In genomic region chr12:66236969-66237368, GRCh38 we compare ENCODE assay signal across 21 cellular contexts. TPM values are rescaled to one million over a fixed set of nuclear protein-coding genes. Genes with fewer than 3 reads are reported as not detected.
DNase-seq lines count a peak whose midpoint lies in the region; TF ChIP-seq lines count a peak whose summit lies in the region.
"Had no signal": no experiment of that assay in that cellular context is flagged by ENCODE, and none has a peak within 500 bp of the region (broad histone marks: within the 10 kb centered on the region; RNA-seq: fewer than 3 reads in every experiment).

No MANE protein-coding gene starts in this region.

- DNase-seq in CD4-positive, alpha-beta memory T cell, result no peak
- DNase-seq in HL-60 (ENCODE audit: low read depth in 1 of 2, low spot score in 1 of 2) (peak; percentile 57 to 87), AG08396 (ENCODE audit: low spot score) (no peak), OCI-M2 (lab: John Stamatoyannopoulos, UW; ENCODE audit: unreplicated experiment) (no peak), H9 (no peak), NCI-H1930 (lab: John Stamatoyannopoulos, UW) (no peak)
- no peak for DNase-seq in activated T-helper 1 cell treated with anti-CD3 and anti-CD28 coated beads, Interleukin-12 subunit alpha, Interleukin-12 subunit beta, Interleukin-2, Interleukin-4 antibody, amounts not matched to agents 30 ng/mL and 10 ng/mL and 1 ng/mL, durations not matched to agents 14 hours and 24 hours and 36 hours (ENCODE audit: low spot score)
- DNase-seq: activated CD4-positive, alpha-beta T cell treated with anti-CD3 and anti-CD28 coated beads for 4 hours; activated CD8-positive, alpha-beta memory T cell treated with anti-CD3 and anti-CD28 coated beads, Interleukin-2, amount 50 U/mL, for 4 hours; activated naive CD4-positive, alpha-beta T cell; foreskin melanocyte; HCEC 1CT; left cardiac atrium; NCI-H446 treated with DMSO at 0.1 percent for 48 hours; pancreas; SHP77 treated with DMSO at 0.1 percent for 48 hours; stimulated activated CD4-positive, alpha-beta T cell treated with anti-CD3 and anti-CD28 coated beads, Interleukin-4, amount 100 ng/mL, for 4 hours; stimulated activated CD8-positive, alpha-beta memory T cell treated with anti-CD3 and anti-CD28 coated beads, Interleukin-4, amount 100 ng/mL, for 48 hours had no signal

- H3K4me1 Mint-ChIP-seq in CD4-positive, alpha-beta memory T cell, result peaks cover 4 to 10% (median 6%) of the 10 kb centered on the region in 4 donors
- H3K4me1 Mint-ChIP-seq in activated T-helper 1 cell treated with anti-CD3 and anti-CD28 coated beads, Interleukin-12 subunit alpha, Interleukin-12 subunit beta, Interleukin-2, Interleukin-4 antibody, amounts not matched to agents 30 ng/mL and 10 ng/mL and 1 ng/mL, durations not matched to agents 14 hours and 24 hours and 36 hours (ENCODE audit: low read depth), result peaks cover 11% of the 10 kb centered on the region
- H3K4me1 Mint-ChIP-seq in nephron (peaks cover 8% of the 10 kb centered on the region), H9 (peaks cover 26 to 27% of the 10 kb centered on the region in 2 experiments)

- no peak overlapping the region for H2BK5ac ChIP-seq in H9 (ENCODE audit: insufficient read length, low read length)

- peaks cover 0 to 3% (median 0%) of the 10 kb centered on the region in 8 donors for H3K9me3 Mint-ChIP-seq in CD4-positive, alpha-beta memory T cell
- no peaks in the 10 kb centered on the region for H3K9me3 Mint-ChIP-seq in activated T-helper 1 cell treated with anti-CD3 and anti-CD28 coated beads, Interleukin-12 subunit alpha, Interleukin-12 subunit beta, Interleukin-2, Interleukin-4 antibody, amounts not matched to agents 30 ng/mL and 10 ng/mL and 1 ng/mL, durations not matched to agents 14 hours and 24 hours and 36 hours
- H3K9me3 Mint-ChIP-seq in nephron (no peaks in the 10 kb centered on the region), H9 (no peaks in the 10 kb centered on the region)

- H3K27me3 ChIP-seq in CD4-positive, alpha-beta memory T cell (ENCODE audit: insufficient read depth, low read length), result peaks cover 15% of the 10 kb centered on the region
- H3K27me3 ChIP-seq in HL-60 (ENCODE audit: insufficient read depth, poor library complexity, severe bottlenecking) (no peaks in the 10 kb centered on the region), H9 (ENCODE audit: insufficient read depth, low read length) (no peaks in the 10 kb centered on the region)
- H3K27me3 ChIP-seq: pancreas, suprapubic skin had no signal

- no peaks in the 10 kb centered on the region for H3K79me2 ChIP-seq in H9 (ENCODE audit: insufficient read depth, low read length)

- H3K56ac ChIP-seq in H9 (ENCODE audit: insufficient read length, low read depth, low read length), result no peak overlapping the region

- peaks cover 5% of the 10 kb centered on the region for H3K4me1 ChIP-seq in CD4-positive, alpha-beta memory T cell (ENCODE audit: insufficient read depth, low read length)
- no peaks in the 10 kb centered on the region for H3K4me1 ChIP-seq in H9 (ENCODE audit: insufficient read depth, low read length)

- H4K20me1 ChIP-seq in H9 (ENCODE audit: control insufficient read depth, insufficient read depth, insufficient read length), result no peaks in the 10 kb centered on the region

- POLR2A ChIA-PET in CD4-positive, alpha-beta memory T cell (lab: Charles Lee; ENCODE audit: partially characterized antibody), result no interaction called here

- no peak overlapping the region for H3K18ac ChIP-seq in H9 (ENCODE audit: insufficient read length, low read depth, low read length)

- no peaks in the 10 kb centered on the region for H3K79me1 ChIP-seq in H9 (ENCODE audit: insufficient read depth, low read depth, low read length, poor library complexity, severe bottlenecking)

- no peaks in the 10 kb centered on the region for H3K36me3 Mint-ChIP-seq in CD4-positive, alpha-beta memory T cell
- peaks cover 2% of the 10 kb centered on the region for H3K36me3 Mint-ChIP-seq in activated T-helper 1 cell treated with anti-CD3 and anti-CD28 coated beads, Interleukin-12 subunit alpha, Interleukin-12 subunit beta, Interleukin-2, Interleukin-4 antibody, amounts not matched to agents 30 ng/mL and 10 ng/mL and 1 ng/mL, durations not matched to agents 14 hours and 24 hours and 36 hours (ENCODE audit: low read depth)
- H3K36me3 Mint-ChIP-seq in nephron (ENCODE audit: low read depth) (no peaks in the 10 kb centered on the region), H9 (ENCODE audit: insufficient read depth in 1 of 3, low read depth in 3 of 3) (no peaks in the 10 kb centered on the region; a peak in 1 of 7 replicates)

- H4K91ac ChIP-seq in H9 (ENCODE audit: insufficient read length, low read depth, low read length), result no peak overlapping the region

- H3K23ac ChIP-seq in H9 (ENCODE audit: insufficient read length, low read depth, low read length), result no peak overlapping the region

- H3T11ph ChIP-seq in H9 (ENCODE audit: low read length), result no peak overlapping the region

- H2AFZ ChIP-seq in H9 (ENCODE audit: low read length), result no peak overlapping the region

- H3K36me3 ChIP-seq in CD4-positive, alpha-beta memory T cell (ENCODE audit: insufficient read depth, low read length), result no peaks in the 10 kb centered on the region
- H3K36me3 ChIP-seq: pancreas, suprapubic skin had no signal

- no peak overlapping the region for H2BK15ac ChIP-seq in H9 (ENCODE audit: low read depth, low read length)

- H3K4me3 Mint-ChIP-seq in CD4-positive, alpha-beta memory T cell, result peak overlapping the region in 6 of 8 donors; percentile 7 to 50 (median 36)
- H3K4me3 Mint-ChIP-seq in activated T-helper 1 cell treated with anti-CD3 and anti-CD28 coated beads, Interleukin-12 subunit alpha, Interleukin-12 subunit beta, Interleukin-2, Interleukin-4 antibody, amounts not matched to agents 30 ng/mL and 10 ng/mL and 1 ng/mL, durations not matched to agents 14 hours and 24 hours and 36 hours, result peak overlapping the region; percentile 35
- peak overlapping the region; percentile 47 to 72 (median 62) for H3K4me3 Mint-ChIP-seq in nephron
- no peak overlapping the region; a peak in 1 of 5 replicates for H3K4me3 Mint-ChIP-seq in H9

- H2BK12ac ChIP-seq in H9 (ENCODE audit: insufficient read length, low read depth, low read length), result no peak overlapping the region

- H3K9me3 ChIP-seq in CD4-positive, alpha-beta memory T cell (ENCODE audit: control insufficient read depth in 1 of 2, low read length in 2 of 2), result no peaks in the 10 kb centered on the region
- H3K9me3 ChIP-seq in H9 (ENCODE audit: control insufficient read depth, low read depth, low read length), result no peaks in the 10 kb centered on the region
- H3K9me3 ChIP-seq: pancreas, suprapubic skin had no signal

- intact Hi-C loops in CD4-positive, alpha-beta memory T cell (cut with micrococcal nuclease), result no loop called here
- intact Hi-C loops in activated T-helper 1 cell treated with anti-CD3 and anti-CD28 coated beads, Interleukin-12 subunit alpha, Interleukin-12 subunit beta, Interleukin-2, Interleukin-4 antibody, amounts not matched to agents 30 ng/mL and 10 ng/mL and 1 ng/mL, durations not matched to agents 14 hours and 24 hours and 36 hours (cut with micrococcal nuclease), result loop anchor here (5.0 kb wide), 1 partner anchor 35 kb away; no protein-coding TSS in a partner anchor

- no peak overlapping the region for H3K4ac ChIP-seq in H9 (ENCODE audit: low read depth, low read length)

- no peak overlapping the region for H2BK120ac ChIP-seq in H9 (ENCODE audit: low read depth, low read length, poor library complexity, severe bottlenecking)

- H3K27ac Mint-ChIP-seq in CD4-positive, alpha-beta memory T cell, result no peak overlapping the region
- no peak overlapping the region for H3K27ac Mint-ChIP-seq in activated T-helper 1 cell treated with anti-CD3 and anti-CD28 coated beads, Interleukin-12 subunit alpha, Interleukin-12 subunit beta, Interleukin-2, Interleukin-4 antibody, amounts not matched to agents 30 ng/mL and 10 ng/mL and 1 ng/mL, durations not matched to agents 14 hours and 24 hours and 36 hours
- H3K27ac Mint-ChIP-seq in nephron, result no peak overlapping the region
- no peak overlapping the region for H3K27ac Mint-ChIP-seq in H9

- H3K14ac ChIP-seq in H9 (ENCODE audit: insufficient read depth, low read length), result no peak overlapping the region

- H2BK20ac ChIP-seq in H9 (ENCODE audit: low read depth, low read length, poor library complexity, severe bottlenecking), result no peak overlapping the region

- CTCF ChIA-PET in CD4-positive, alpha-beta memory T cell (lab: Charles Lee; ENCODE audit: partially characterized antibody), result interaction anchor here (0.8 kb wide), 1 partner anchor 18 kb away, joined by 3 read pairs; no protein-coding TSS in a partner anchor

- no peak overlapping the region for H2AK5ac ChIP-seq in H9 (ENCODE audit: insufficient read length, low read length)

- H3K4me2 ChIP-seq in H9 (ENCODE audit: insufficient read depth, insufficient read length, low read length), result no peak overlapping the region

- WGBS in H9 (ENCODE audit: extremely low coverage, insufficient read length, low lambda C conversion rate), result no CpG with 5 or more reads among the region's 2 CpGs

- TF ChIP-seq CTCF in HL-60 (IDR thresholded peaks at IDR 0.05; ENCODE audit: insufficient read depth, low read length), result no peak
- no peak for TF ChIP-seq CTCF in nephron (IDR thresholded peaks at IDR 0.05; ENCODE audit: unreplicated experiment in 3 of 3)
- no peak for TF ChIP-seq CTCF in H9 (conservative IDR thresholded peaks at IDR 0.05)

- H3K9ac ChIP-seq in H9 (ENCODE audit: extremely low read depth, insufficient read length, low read length), result no peak overlapping the region

- H3K27ac ChIP-seq in CD4-positive, alpha-beta memory T cell (ENCODE audit: low read depth, low read length), result no peak overlapping the region
- H3K27ac ChIP-seq in HL-60 (replicated peaks), result peak overlapping the region; percentile 96
- no peak overlapping the region for H3K27ac ChIP-seq in H9 (ENCODE audit: insufficient read length, low read depth, low read length)
- H3K27ac ChIP-seq: coronary artery, pancreas, suprapubic skin had no signal

- H4K8ac ChIP-seq in H9 (replicated peaks; ENCODE audit: insufficient read length, low read depth, low read length), result no peak overlapping the region

- no peaks in the 10 kb centered on the region for H3K23me2 ChIP-seq in H9 (ENCODE audit: insufficient read length, low read depth, low read length, poor library complexity, severe bottlenecking)

- no peak overlapping the region for H3K4me3 ChIP-seq in CD4-positive, alpha-beta memory T cell (ENCODE audit: low read length in 2 of 2)
- H3K4me3 ChIP-seq in HL-60 (replicated peaks; ENCODE audit: insufficient read depth, low read length), result no peak overlapping the region
- H3K4me3 ChIP-seq: coronary artery, pancreas, suprapubic skin had no signal

- peaks cover 26 to 40% of the 10 kb centered on the region in 2 donors for H3K27me3 Mint-ChIP-seq in CD4-positive, alpha-beta memory T cell
- peaks cover 18% of the 10 kb centered on the region for H3K27me3 Mint-ChIP-seq in activated T-helper 1 cell treated with anti-CD3 and anti-CD28 coated beads, Interleukin-12 subunit alpha, Interleukin-12 subunit beta, Interleukin-2, Interleukin-4 antibody, amounts not matched to agents 30 ng/mL and 10 ng/mL and 1 ng/mL, durations not matched to agents 14 hours and 24 hours and 36 hours (ENCODE audit: insufficient read depth)
- H3K27me3 Mint-ChIP-seq in nephron (ENCODE audit: low read depth), result peaks cover 6% of the 10 kb centered on the region
- H3K27me3 Mint-ChIP-seq in H9 (ENCODE audit: low read depth), result peaks cover 8% of the 10 kb centered on the region

- H4K5ac ChIP-seq in H9 (ENCODE audit: insufficient read length, low read depth, low read length), result no peak overlapping the region

RNA-seq across cellular contexts. Expression of gene IRAK3, which starts 48.0 kb away (rescaled TPM):
- under 1 TPM; 0.44 to 0.47 TPM for total RNA-seq in CD4-positive, alpha-beta memory T cell
- under 1 TPM in 1 of 2 donors, not detected in 1; 0.14 TPM for polyA plus RNA-seq in CD4-positive, alpha-beta memory T cell
- 3.2 TPM in 2 replicates for total RNA-seq in activated T-helper 1 cell treated with anti-CD3 and anti-CD28 coated beads, Interleukin-12 subunit alpha, Interleukin-12 subunit beta, Interleukin-2, Interleukin-4 antibody, amounts not matched to agents 30 ng/mL and 10 ng/mL and 1 ng/mL, durations not matched to agents 14 hours and 24 hours and 36 hours
- total RNA-seq in H9 (2021), result 0.29 and 0.44 TPM in 2 replicates

Comparison
In these comparisons a context has a peak if more than half of its experiments do, and no peak if none do; other contexts are left out.
1. DNase-seq: peak in HL-60 (2 of 2); none in CD4-positive, alpha-beta memory T cell (0 of 5), activated T-helper 1 cell treated with anti-CD3 and anti-CD28 coated beads, Interleukin-12 subunit alpha, Interleukin-12 subunit beta, Interleukin-2, Interleukin-4 antibody, amounts not matched to agents 30 ng/mL and 10 ng/mL and 1 ng/mL, durations not matched to agents 14 hours and 24 hours and 36 hours (single experiment), AG08396 (single experiment), OCI-M2 (single experiment), H9 (single experiment) and NCI-H1930 (0 of 2).
2. H3K4me3 Mint-ChIP-seq: peak in CD4-positive, alpha-beta memory T cell (6 of 8), activated T-helper 1 cell treated with anti-CD3 and anti-CD28 coated beads, Interleukin-12 subunit alpha, Interleukin-12 subunit beta, Interleukin-2, Interleukin-4 antibody, amounts not matched to agents 30 ng/mL and 10 ng/mL and 1 ng/mL, durations not matched to agents 14 hours and 24 hours and 36 hours (single experiment) and nephron (3 of 3); none in H9 (0 of 2).